ENCODE assay signal across 24 cellular contexts in genomic region chr1:35316264-35316663, GRCh38. TPM values are rescaled to one million over a fixed set of nuclear protein-coding genes. Genes with fewer than 3 reads are reported as not detected.
DNase-seq lines count a peak whose midpoint lies in the region; ATAC-seq, FAIRE-seq and TF ChIP-seq lines count a peak whose summit lies in the region.
"Had no signal": no experiment of that assay in that cellular context is flagged by ENCODE, and none has a peak within 500 bp of the region (broad histone marks: within the 10 kb centered on the region; RNA-seq: fewer than 3 reads in every experiment).

No MANE protein-coding gene starts in this region.

- H3K4me1 ChIP-seq in GM23248 (ENCODE audit: insufficient read depth) (peaks cover 17% of the 10 kb centered on the region), mesenchymal stem cell (ENCODE audit: control insufficient read depth, insufficient read depth, low read depth, low read length) (no peaks in the 10 kb centered on the region), neuronal stem cell (ENCODE audit: control insufficient read depth in 2 of 2, insufficient read depth in 1 of 2, low read depth in 1 of 2, low read length in 2 of 2) (no peaks in the 10 kb centered on the region)

- no peak for FAIRE-seq in bronchial epithelial cell (lab: Jason Lieb, UNC)
- FAIRE-seq: GM12892, GM18507, H1 had no signal

- WGBS in GM23248 (ENCODE audit: low coverage in 1 of 2, low lambda C conversion rate in 2 of 2, missing lambda C conversion rate in 2 of 2), 2 experiments = 56 to 67% methylated on average over 1 of the region's 1 CpG
- WGBS in mesenchymal stem cell = no CpG with 5 or more reads among the region's 1 CpG
- WGBS in neuronal stem cell (ENCODE audit: extremely low coverage in 2 of 2, insufficient read length in 2 of 2, insufficient replicate concordance in 1 of 2), 2 donors = no CpG with 5 or more reads among the region's 1 CpG

- no peak overlapping the region for H2AFZ ChIP-seq in GM23248
- no peak overlapping the region for H2AFZ ChIP-seq in mesenchymal stem cell (ENCODE audit: low read depth, low read length)
- no peak overlapping the region for H2AFZ ChIP-seq in neuronal stem cell (ENCODE audit: low read length)

- H3K79me1 ChIP-seq in mesenchymal stem cell (replicated peaks; ENCODE audit: low read length, poor library complexity, severe bottlenecking) (peaks cover 19% of the 10 kb centered on the region), neuronal stem cell (ENCODE audit: low read depth, low read length) (no peaks in the 10 kb centered on the region)

- H2BK15ac ChIP-seq in mesenchymal stem cell (ENCODE audit: low read depth, poor library complexity, severe bottlenecking) (no peak overlapping the region), neuronal stem cell (ENCODE audit: low read length) (no peak overlapping the region)

- peak; percentile 31 for DNase-seq in GM23248
- DNase-seq in NCI-H774 (lab: John Stamatoyannopoulos, UW) = peak; percentile 22
- peak; percentile 49 for DNase-seq in bronchial epithelial cell (ENCODE audit: low read depth)
- DNase-seq in mesenchymal stem cell = peak; percentile 15
- DNase-seq in GM19240 (ENCODE audit: insufficient read length, low spot score) = no peak
- no peak for DNase-seq in neuronal stem cell (ENCODE audit: low spot score)
- DNase-seq: Calu3; CD4-positive, alpha-beta memory T cell; GF-D8; HFFc6; MG63; NCI-H1092; NCI-H146; NCI-H2029 treated with DMSO at 0.1 percent for 48 hours; NCI-H2171; NCI-H446; NK-92 treated with Interleukin-12 subunit alpha and Interleukin-12 subunit beta, amount 100 ng/mL, for 24 hours; OCI-M1; SHP77 treated with DMSO at 0.1 percent for 48 hours; SK-N-SH had no signal

- no peak for TF ChIP-seq CTCF in bronchial epithelial cell (IDR thresholded peaks at IDR 0.05; ENCODE audit: insufficient read depth, low read length, severe bottlenecking)

- peaks cover 100% of the 10 kb centered on the region for H3K79me2 ChIP-seq in GM23248 (ENCODE audit: insufficient read depth)

- no peak for ATAC-seq in HG02798 (IDR thresholded peaks at IDR 0.05; ENCODE audit: poor library complexity, unreplicated experiment)

- H2BK5ac ChIP-seq in mesenchymal stem cell (ENCODE audit: low read depth, low read length, poor library complexity, severe bottlenecking) (no peak overlapping the region), neuronal stem cell (ENCODE audit: low read length) (no peak overlapping the region)

- H3K9ac ChIP-seq in GM23248 = no peak overlapping the region
- H3K9ac ChIP-seq in mesenchymal stem cell (ENCODE audit: low read length) = no peak overlapping the region
- no peak overlapping the region for H3K9ac ChIP-seq in neuronal stem cell (ENCODE audit: low read depth, low read length, poor library complexity)
- H3K9ac ChIP-seq: SK-N-SH had no signal

- in situ Hi-C loops in GM23248 (cut with MboI) = no loop called here

- H3K14ac ChIP-seq in mesenchymal stem cell (ENCODE audit: low read length in 2 of 2) (no peak overlapping the region), neuronal stem cell (ENCODE audit: low read length) (no peak overlapping the region)

- H3F3A ChIP-seq in GM23248 (ENCODE audit: insufficient read depth) = peaks cover 14% of the 10 kb centered on the region

- no peaks in the 10 kb centered on the region; the same call in 1 of the 2 replicates for H4K20me1 ChIP-seq in GM23248 (ENCODE audit: insufficient read depth)

- H3K27me3 ChIP-seq in GM23248 (replicated peaks; ENCODE audit: insufficient read depth) = no peaks in the 10 kb centered on the region
- H3K27me3 ChIP-seq in bronchial epithelial cell (ENCODE audit: control insufficient read depth, insufficient read depth, low read length) = no peaks in the 10 kb centered on the region
- no peaks in the 10 kb centered on the region for H3K27me3 ChIP-seq in mesenchymal stem cell (ENCODE audit: control insufficient read depth in 1 of 2, insufficient read depth in 1 of 2, low read length in 2 of 2)
- H3K27me3 ChIP-seq in neuronal stem cell (ENCODE audit: control insufficient read depth in 3 of 3, insufficient read depth in 3 of 3, low read depth in 1 of 3, low read length in 3 of 3) = no peaks in the 10 kb centered on the region
- H3K27me3 ChIP-seq: MG63 had no signal

- no peak overlapping the region for H2AK5ac ChIP-seq in mesenchymal stem cell (ENCODE audit: low read length, severe bottlenecking)
- H2AK5ac ChIP-seq in neuronal stem cell (ENCODE audit: low read depth, low read length) = no peak overlapping the region

- H3K36me3 ChIP-seq in GM23248 (ENCODE audit: low read depth) = no peaks in the 10 kb centered on the region; the same call in 1 of the 2 replicates
- no peaks in the 10 kb centered on the region for H3K36me3 ChIP-seq in bronchial epithelial cell (ENCODE audit: control insufficient read depth, insufficient read depth, low read length)
- H3K36me3 ChIP-seq in mesenchymal stem cell (ENCODE audit: control insufficient read depth in 1 of 2, insufficient read depth in 2 of 2, low read depth in 1 of 2, low read length in 2 of 2) = peaks cover 2 to 10% of the 10 kb centered on the region in 2 experiments
- peaks cover 0 to 45% of the 10 kb centered on the region in 2 donors for H3K36me3 ChIP-seq in neuronal stem cell (replicated peaks in 1 of 2; ENCODE audit: control insufficient read depth in 2 of 2, insufficient read depth in 2 of 2, low read length in 2 of 2)

- H3K23ac ChIP-seq in mesenchymal stem cell (ENCODE audit: low read length in 2 of 2) (no peak overlapping the region), neuronal stem cell (ENCODE audit: low read depth, low read length, poor library complexity) (no peak overlapping the region)

- H3K27ac ChIP-seq in GM23248 (no peak overlapping the region), mesenchymal stem cell (ENCODE audit: low read length, poor library complexity, severe bottlenecking) (no peak overlapping the region), neuronal stem cell (replicated peaks; ENCODE audit: low read length) (no peak overlapping the region)

- H3K18ac ChIP-seq in mesenchymal stem cell (ENCODE audit: low read depth in 1 of 2, low read length in 2 of 2) = no peak overlapping the region
- no peak overlapping the region for H3K18ac ChIP-seq in neuronal stem cell (ENCODE audit: low read length)

- H4K8ac ChIP-seq in mesenchymal stem cell (ENCODE audit: low read length) = no peak overlapping the region
- H4K8ac ChIP-seq in neuronal stem cell (ENCODE audit: low read depth, low read length) = no peak overlapping the region

- no peak overlapping the region for H3K4me3 ChIP-seq in GM23248
- H3K4me3 ChIP-seq in bronchial epithelial cell (ENCODE audit: low read depth, low read length) = no peak overlapping the region
- no peak overlapping the region for H3K4me3 ChIP-seq in mesenchymal stem cell (ENCODE audit: insufficient read depth in 1 of 2, low read depth in 1 of 2, low read length in 2 of 2)
- H3K4me3 ChIP-seq in neuronal stem cell (ENCODE audit: low read length in 2 of 2) = no peak overlapping the region
- H3K4me3 ChIP-seq: MG63 had no signal

- H3K9me2 ChIP-seq in GM23248 (ENCODE audit: insufficient read depth) = no peaks in the 10 kb centered on the region
- H3K9me2 ChIP-seq: SK-N-SH had no signal

- no peak overlapping the region for H2BK12ac ChIP-seq in mesenchymal stem cell (ENCODE audit: low read length in 2 of 2)
- no peak overlapping the region for H2BK12ac ChIP-seq in neuronal stem cell (ENCODE audit: low read length)

- no peak overlapping the region for H3K4me2 ChIP-seq in GM23248 (ENCODE audit: unreplicated experiment)
- no peak overlapping the region for H3K4me2 ChIP-seq in mesenchymal stem cell (ENCODE audit: low read length, poor library complexity, severe bottlenecking)
- H3K4me2 ChIP-seq in neuronal stem cell (ENCODE audit: insufficient read depth, low read length, poor library complexity, severe bottlenecking) = no peak overlapping the region
- H3K4me2 ChIP-seq: SK-N-SH had no signal

- H3K9me3 ChIP-seq in GM23248 (ENCODE audit: low read depth) (no peaks in the 10 kb centered on the region), mesenchymal stem cell (ENCODE audit: control insufficient read depth, low read length) (no peaks in the 10 kb centered on the region), neuronal stem cell (replicated peaks in 1 of 2; ENCODE audit: control insufficient read depth in 2 of 2, insufficient read depth in 1 of 2, low read depth in 1 of 2, low read length in 2 of 2) (peaks cover 0 to 9% of the 10 kb centered on the region in 2 donors)
- H3K9me3 ChIP-seq: SK-N-SH had no signal

- H4K91ac ChIP-seq in mesenchymal stem cell (ENCODE audit: low read length) (no peak overlapping the region), neuronal stem cell (ENCODE audit: low read depth, low read length, poor library complexity) (no peak overlapping the region)

- H2BK120ac ChIP-seq in mesenchymal stem cell (ENCODE audit: low read depth, low read length) (no peak overlapping the region), neuronal stem cell (ENCODE audit: low read depth, low read length) (no peak overlapping the region)

- H3K4ac ChIP-seq in mesenchymal stem cell (ENCODE audit: low read depth in 1 of 2, low read length in 2 of 2) (no peak overlapping the region), neuronal stem cell (ENCODE audit: low read length) (no peak overlapping the region)

RNA-seq across cellular contexts. Expression of gene ZMYM4, which starts 47.8 kb away (rescaled TPM):
- 29.2 and 34.9 TPM in 2 replicates for total RNA-seq in GM23248 (2014; rRNA removed; shearing (Covaris generic))
- 37.7 and 40.8 TPM in 2 replicates for polyA plus RNA-seq in GM23248 (2016; fragmentation: Nextera tagmentation; extraction: Ambion mirVana)
- total RNA-seq in bronchial epithelial cell = 19.5 and 20.5 TPM in 2 replicates
- 23.3 TPM for polyA plus RNA-seq in mesenchymal stem cell (2013, experiment 1 of 2)
- 21.7 TPM for polyA plus RNA-seq in mesenchymal stem cell (2013, experiment 2 of 2)
- 36.1 TPM for polyA plus RNA-seq in neuronal stem cell (2013, experiment 1 of 2)
- 37.8 TPM for polyA plus RNA-seq in neuronal stem cell (2013, experiment 2 of 2)

Comparison
In these comparisons a context has a peak if more than half of its experiments do, and no peak if none do; other contexts are left out.
1. DNase-seq: peak in GM23248 (single experiment), NCI-H774 (single experiment), bronchial epithelial cell (single experiment) and mesenchymal stem cell (single experiment); none in GM19240 (single experiment) and neuronal stem cell (single experiment).